ENCODE assay signal across 20 cellular contexts in genomic region chrX:125605145-125605544, GRCh38.
DNase-seq lines count a peak whose midpoint lies in the region; ATAC-seq, FAIRE-seq and TF ChIP-seq lines count a peak whose summit lies in the region.
"Had no signal": no experiment of that assay in that cellular context is flagged by ENCODE, and none has a peak within 500 bp of the region (broad histone marks: within the 10 kb centered on the region; RNA-seq: fewer than 3 reads in every experiment).

No MANE protein-coding gene starts in this region.

- H3K4me1 ChIP-seq in liver (ENCODE audit: control insufficient read depth in 4 of 4, insufficient read depth in 4 of 4, low read length in 3 of 4), result peaks cover 0 to 2% (median 2%) of the 10 kb centered on the region in 4 donors
- H3K4me1 ChIP-seq in HepG2 (ENCODE audit: insufficient read depth, low read length), result no peaks in the 10 kb centered on the region
- no peaks in the 10 kb centered on the region for H3K4me1 ChIP-seq in pancreas
- no peaks in the 10 kb centered on the region for H3K4me1 ChIP-seq in endodermal cell (ENCODE audit: control insufficient read depth, insufficient read depth, low read length)

- H3K79me2 ChIP-seq in HepG2 (ENCODE audit: insufficient read depth, low read length), result no peaks in the 10 kb centered on the region

- TF ChIP-seq EP300 in HepG2 (IDR thresholded peaks at IDR 0.05; ENCODE audit: low read depth in 2 of 2, low read length in 2 of 2) (no peak), HepG2 (CRISPR knock-in tag; IDR thresholded peaks at IDR 0.05; ENCODE audit: borderline replicate concordance) (no peak)

- no peak overlapping the region for H3K4me2 ChIP-seq in HepG2 (ENCODE audit: low read depth, low read length)

- H3K36me3 Mint-ChIP-seq in endodermal cell (ENCODE audit: low read depth) (no peaks in the 10 kb centered on the region), endothelial cell (ENCODE audit: low read depth, unreplicated experiment) (no peaks in the 10 kb centered on the region)
- H3K36me3 Mint-ChIP-seq: CD4-positive, alpha-beta memory T cell had no signal

- FAIRE-seq in HepG2 (lab: Jason Lieb, UNC) (no peak), pancreas (lab: Jason Lieb, UNC) (peak; percentile 34)
- FAIRE-seq: GM12878, GM19239, H1 had no signal

- H3K36me3 ChIP-seq in liver (ENCODE audit: control insufficient read depth in 4 of 4, insufficient read depth in 3 of 4, low read depth in 1 of 4, low read length in 3 of 4) (no peaks in the 10 kb centered on the region), HepG2 (replicated peaks in 1 of 2; ENCODE audit: control insufficient read depth in 1 of 2, insufficient read depth in 2 of 2, low read length in 2 of 2) (no peaks in the 10 kb centered on the region), pancreas (no peaks in the 10 kb centered on the region), endodermal cell (ENCODE audit: control insufficient read depth, insufficient read depth, low read length) (no peaks in the 10 kb centered on the region)

- H4K20me1 ChIP-seq in HepG2 (ENCODE audit: insufficient read depth, low read length), result no peaks in the 10 kb centered on the region

- H3K9me3 Mint-ChIP-seq in endodermal cell, result peaks cover 7% of the 10 kb centered on the region
- no peaks in the 10 kb centered on the region for H3K9me3 Mint-ChIP-seq in endothelial cell (ENCODE audit: unreplicated experiment)

- no peak overlapping the region for H3K27ac ChIP-seq in liver (ENCODE audit: low read depth in 1 of 2, low read length in 2 of 2)
- H3K27ac ChIP-seq in HepG2 (ENCODE audit: extremely low read length, insufficient read depth, low read length), result no peak overlapping the region
- H3K27ac ChIP-seq in pancreas, result no peak overlapping the region
- H3K27ac ChIP-seq in endodermal cell (ENCODE audit: low read depth, low read length), result no peak overlapping the region
- H3K27ac ChIP-seq: GM23248 had no signal

- H3K27me3 ChIP-seq in liver (ENCODE audit: control insufficient read depth in 4 of 4, insufficient read depth in 4 of 4, low read length in 3 of 4) (no peaks in the 10 kb centered on the region), HepG2 (ENCODE audit: control insufficient read depth in 1 of 2, insufficient read depth in 2 of 2, low read length in 2 of 2) (no peaks in the 10 kb centered on the region), pancreas (no peaks in the 10 kb centered on the region), endodermal cell (ENCODE audit: control insufficient read depth, insufficient read depth, low read length, poor library complexity, severe bottlenecking) (no peaks in the 10 kb centered on the region)

- TF ChIP-seq POLR2A in HepG2 (IDR thresholded peaks at IDR 0.05; ENCODE audit: insufficient read depth in 1 of 2, low read depth in 2 of 2, low read length in 2 of 2), result no peak

- intact Hi-C loops in HepG2 (cut with micrococcal nuclease; ENCODE audit: unreplicated experiment) (no loop called here), pancreas (cut with DNase I) (no loop called here)

- in situ Hi-C loops in HepG2 (cut with HindIII; ENCODE audit: extremely low pct_ligation_motif_present, low pct_unique_long_range_greater_than_20kb), result no loop called here

- H3K27ac Mint-ChIP-seq in endodermal cell, result no peak overlapping the region
- no peak overlapping the region for H3K27ac Mint-ChIP-seq in endothelial cell (ENCODE audit: unreplicated experiment)
- H3K27ac Mint-ChIP-seq: CD4-positive, alpha-beta memory T cell had no signal

- DNase-seq in HepG2 (ENCODE audit: low spot score), result no peak
- DNase-seq in left lobe of liver (ENCODE audit: low spot score), result no peak
- no peak for DNase-seq in pancreas
- DNase-seq in endodermal cell, result no peak
- DNase-seq in endothelial cell (ENCODE audit: low spot score), result no peak
- DNase-seq: 8988T; C1 segment of cervical spinal cord; Calu3; CD4-positive, alpha-beta memory T cell; COR-L47; DMS79; EL; GDM1; GM23248; H7 had no signal

- H2AFZ ChIP-seq in HepG2 (ENCODE audit: low read length), result no peak overlapping the region
- H2AFZ ChIP-seq: GM23248 had no signal

- H3K27me3 Mint-ChIP-seq in endodermal cell (ENCODE audit: insufficient read depth) (no peaks in the 10 kb centered on the region), endothelial cell (ENCODE audit: unreplicated experiment) (no peaks in the 10 kb centered on the region)
- H3K27me3 Mint-ChIP-seq: CD4-positive, alpha-beta memory T cell had no signal

- no TSS peak for BruUV-seq in HepG2 (replicated peaks; lab: Mats Ljungman, UMichigan)

- H3K4me3 Mint-ChIP-seq in endodermal cell, result no peak overlapping the region
- no peak overlapping the region for H3K4me3 Mint-ChIP-seq in endothelial cell (ENCODE audit: unreplicated experiment)
- H3K4me3 Mint-ChIP-seq: CD4-positive, alpha-beta memory T cell had no signal

- POLR2A ChIA-PET in HepG2 (lab: Yijun Ruan, JAX), result no interaction called here

- no peak overlapping the region for H3K4me3 ChIP-seq in liver (ENCODE audit: low read depth in 1 of 3, low read length in 3 of 3)
- H3K4me3 ChIP-seq in HepG2 (replicated peaks in 1 of 3; ENCODE audit: insufficient read depth in 1 of 3, low read depth in 2 of 3, low read length in 3 of 3), result no peak overlapping the region
- H3K4me3 ChIP-seq in pancreas, result no peak overlapping the region
- H3K4me3 ChIP-seq in endodermal cell (ENCODE audit: low read length), result no peak overlapping the region
- H3K4me3 ChIP-seq: GM12878, GM23248 had no signal

- no peak for TF ChIP-seq RAD21 in liver (IDR thresholded peaks at IDR 0.05)
- TF ChIP-seq RAD21 in HepG2 (CRISPR knock-in tag; IDR thresholded peaks at IDR 0.05), result no peak

- 38% methylated on average over 2 of the region's 2 CpGs for WGBS in liver
- WGBS in HepG2 (ENCODE audit: low lambda C conversion rate), result 3% methylated on average over 2 of the region's 2 CpGs
- WGBS in pancreas, 2 donors, result 38 to 45% methylated on average over 2 of the region's 2 CpGs
- 92% methylated on average over 1 of the region's 2 CpGs; no CpG with 5 or more reads in 1 of the 2 experiments for WGBS in endodermal cell (ENCODE audit: insufficient coverage in 1 of 2, insufficient read length in 1 of 2), 2 experiments

- ATAC-seq in HepG2 (no peak), left lobe of liver (peak; percentile 84), pancreas (no peak)
- ATAC-seq: GM12878, HCT116 had no signal

- H3K4me1 Mint-ChIP-seq in endodermal cell (no peaks in the 10 kb centered on the region), endothelial cell (ENCODE audit: unreplicated experiment) (no peaks in the 10 kb centered on the region)
- H3K4me1 Mint-ChIP-seq: CD4-positive, alpha-beta memory T cell had no signal

- TF ChIP-seq CTCF in liver (IDR thresholded peaks at IDR 0.05; ENCODE audit: low read depth, low read length, missing input control) (no peak), HepG2 (CRISPR knock-in tag; IDR thresholded peaks at IDR 0.05) (no peak), pancreas (IDR thresholded peaks at IDR 0.05) (no peak), endodermal cell (conservative IDR thresholded peaks at IDR 0.05) (no peak), endothelial cell (IDR thresholded peaks at IDR 0.05; ENCODE audit: unreplicated experiment) (no peak)

- H3K9me3 ChIP-seq in liver (ENCODE audit: control insufficient read depth in 4 of 4, low read length in 3 of 4) (no peaks in the 10 kb centered on the region), HepG2 (ENCODE audit: low read length) (peaks cover 30% of the 10 kb centered on the region), pancreas (no peaks in the 10 kb centered on the region), endodermal cell (ENCODE audit: control insufficient read depth, low read length) (no peaks in the 10 kb centered on the region)

- CTCF ChIA-PET in HepG2 (lab: Yijun Ruan, JAX; ENCODE audit: low intra/inter-chr PET ratio, low total read pairs), result no interaction called here

- H3K9ac ChIP-seq in liver (ENCODE audit: low read depth in 1 of 2, low read length in 2 of 2), result no peak overlapping the region
- H3K9ac ChIP-seq in HepG2 (ENCODE audit: insufficient read depth, low read depth, low read length), result no peak overlapping the region
- no peak overlapping the region for H3K9ac ChIP-seq in endodermal cell (ENCODE audit: extremely low read depth, low read length, poor library complexity, severe bottlenecking)
- H3K9ac ChIP-seq: GM23248 had no signal

TF ChIP-seq in liver, 16 proteins besides CTCF, POLR2A, EP300 and RAD21:
- TF ChIP-seq RXRA (IDR thresholded peaks at IDR 0.05) (peak; percentile 40 to 64), YY1 (IDR thresholded peaks at IDR 0.05) (no peak), HNF4A (conservative IDR thresholded peaks at IDR 0.05) (peak; percentile 60 to 73)

TF ChIP-seq in HepG2, 621 proteins besides CTCF, POLR2A, EP300 and RAD21 (continues in another document):
- TF ChIP-seq E2F1 (CRISPR knock-in tag; IDR thresholded peaks at IDR 0.05), result no peak
- no peak for TF ChIP-seq ZNF784 (CRISPR knock-in tag; IDR thresholded peaks at IDR 0.05; ENCODE audit: borderline replicate concordance)
- TF ChIP-seq ZNF317 (CRISPR knock-in tag; IDR thresholded peaks at IDR 0.05), result no peak
- no peak for TF ChIP-seq ZNF337 (CRISPR knock-in tag; IDR thresholded peaks at IDR 0.05; ENCODE audit: borderline replicate concordance, low read depth)
- no peak for TF ChIP-seq ZSCAN25 (CRISPR knock-in tag; IDR thresholded peaks at IDR 0.05)
- no peak for TF ChIP-seq ZNF235 (CRISPR knock-in tag; IDR thresholded peaks at IDR 0.05; ENCODE audit: borderline replicate concordance)
- no peak for TF ChIP-seq MIXL1 (CRISPR knock-in tag; IDR thresholded peaks at IDR 0.05)
